12 cellular contexts compared by ENCODE assay signal in genomic region chr22:37559521-37559900, GRCh38. TPM values are rescaled to one million over a fixed set of nuclear protein-coding genes. Genes with fewer than 3 reads are reported as not detected.
DNase-seq lines count a peak whose midpoint lies in the region; ATAC-seq and TF ChIP-seq lines count a peak whose summit lies in the region.
"Had no signal": no experiment of that assay in that cellular context is flagged by ENCODE, and none has a peak within 500 bp of the region (broad histone marks: within the 10 kb centered on the region; RNA-seq: fewer than 3 reads in every experiment).

No MANE protein-coding gene starts in this region.

- DNase-seq in BJ (ENCODE audit: low read depth) (no peak), T-cell (no peak), foreskin fibroblast (no peak), GM03348 (ENCODE audit: low spot score) (no peak), NCI-H1930 (lab: John Stamatoyannopoulos, UW) (no peak)
- DNase-seq in effector memory CD4-positive, alpha-beta T cell = no peak
- DNase-seq: activated CD4-positive, alpha-beta T cell treated with anti-CD3 and anti-CD28 coated beads for 4 hours; DMS79 treated with DMSO at 0.1 percent for 48 hours; NCI-H526 treated with DMSO at 0.1 percent for 48 hours had no signal

- POLR2A ChIA-PET in BJ (lab: Charles Lee) = interaction anchor here (0.6 to 1.0 kb wide), 6 partner anchors 8 to 1278 kb away, joined by 3 to 16 read pairs (median 8); no protein-coding TSS in a partner anchor
- POLR2A ChIA-PET in T-cell (lab: Charles Lee) = no interaction called here

- no peaks in the 10 kb centered on the region for H3K79me2 ChIP-seq in parathyroid adenoma

- H2AFZ ChIP-seq in parathyroid adenoma = peak overlapping the region; percentile 69

- peaks cover 29 to 57% of the 10 kb centered on the region in 2 donors for H3K27me3 Mint-ChIP-seq in T-cell

- H3K9ac ChIP-seq in parathyroid adenoma = no peak overlapping the region

- H3K27ac Mint-ChIP-seq in T-cell = no peak overlapping the region

- H3K36me3 ChIP-seq in BJ (ENCODE audit: control insufficient read depth, insufficient read depth, low read length) (peaks cover 6% of the 10 kb centered on the region; the same call in 1 of the 2 replicates), parathyroid adenoma (ENCODE audit: control insufficient read depth, insufficient read depth, low read length) (no peaks in the 10 kb centered on the region)
- no peaks in the 10 kb centered on the region for H3K36me3 ChIP-seq in effector memory CD4-positive, alpha-beta T cell (ENCODE audit: control insufficient read depth, insufficient read depth, low read length)

- H3K9me3 ChIP-seq in parathyroid adenoma (ENCODE audit: control insufficient read depth, low read length) = no peaks in the 10 kb centered on the region
- H3K9me3 ChIP-seq in effector memory CD4-positive, alpha-beta T cell (ENCODE audit: control insufficient read depth, low read length) = no peaks in the 10 kb centered on the region

- no peaks in the 10 kb centered on the region for H3K36me3 Mint-ChIP-seq in T-cell

- no peaks in the 10 kb centered on the region for H3K9me3 Mint-ChIP-seq in T-cell

- CTCF ChIA-PET in BJ (lab: Yijun Ruan, JAX) (interaction anchor here (1.4 to 22.0 kb wide), 2 partner anchors 7 to 14 kb away, joined by 3 to 551 read pairs; no protein-coding TSS in a partner anchor), T-cell (lab: Charles Lee) (interaction anchor here in 1 of 2 donors (1.0 to 1.1 kb wide), 2 partner anchors 7 to 20 kb away, joined by 3 read pairs; no protein-coding TSS in a partner anchor)

- no peak for TF ChIP-seq CTCF in BJ (IDR thresholded peaks at IDR 0.05; ENCODE audit: insufficient read depth, low read depth, low read length)
- TF ChIP-seq CTCF in foreskin fibroblast (IDR thresholded peaks at IDR 0.05; ENCODE audit: low read depth, low read length) = no peak
- TF ChIP-seq CTCF in parathyroid adenoma (IDR thresholded peaks at IDR 0.05) = no peak

- H3K27me3 ChIP-seq in BJ (ENCODE audit: control insufficient read depth, insufficient read depth, low read length) (no peaks in the 10 kb centered on the region), parathyroid adenoma (ENCODE audit: control insufficient read depth, insufficient read depth, low read length) (no peaks in the 10 kb centered on the region)
- peaks cover 28% of the 10 kb centered on the region for H3K27me3 ChIP-seq in effector memory CD4-positive, alpha-beta T cell (replicated peaks; ENCODE audit: control insufficient read depth, insufficient read depth, low read length, poor library complexity, severe bottlenecking)

- H3K27ac ChIP-seq in parathyroid adenoma = peak overlapping the region; percentile 76
- no peak overlapping the region for H3K27ac ChIP-seq in effector memory CD4-positive, alpha-beta T cell (ENCODE audit: insufficient read depth, low read length, poor library complexity, severe bottlenecking)

- H3K4me3 ChIP-seq in BJ (ENCODE audit: low read depth, low read length) (peak overlapping the region; percentile 83), foreskin fibroblast (ENCODE audit: low read depth in 1 of 2, low read length in 2 of 2) (peak overlapping the region; percentile 48 to 98), parathyroid adenoma (ENCODE audit: low read depth, low read length) (peak overlapping the region; percentile 56)
- no peak overlapping the region for H3K4me3 ChIP-seq in effector memory CD4-positive, alpha-beta T cell (ENCODE audit: insufficient read depth, low read depth, low read length, poor library complexity, severe bottlenecking)

- peaks cover 8% of the 10 kb centered on the region for H3K4me1 ChIP-seq in parathyroid adenoma
- peaks cover 22% of the 10 kb centered on the region for H3K4me1 ChIP-seq in effector memory CD4-positive, alpha-beta T cell (ENCODE audit: control insufficient read depth, insufficient read depth, low read length, poor library complexity, severe bottlenecking)

- peak overlapping the region; percentile 76 for H3K4me2 ChIP-seq in parathyroid adenoma (ENCODE audit: low read length)

- peaks cover 15 to 26% (median 16%) of the 10 kb centered on the region in 3 donors for H3K4me1 Mint-ChIP-seq in T-cell

- peak overlapping the region in 2 of 3 donors; percentile 6 to 65 for H3K4me3 Mint-ChIP-seq in T-cell

- no peak for ATAC-seq in T-cell (replicated peaks in 1 of 4)
- ATAC-seq in GM18498 (IDR thresholded peaks at IDR 0.05; ENCODE audit: unreplicated experiment) = no peak

RNA-seq across cellular contexts. Expression of gene CDC42EP1, which starts 0.8 kb away (rescaled TPM):
- polyA plus RNA-seq in BJ (2011; rRNA removed) = 19.1 and 36.3 TPM in 2 replicates
- polyA minus RNA-seq in BJ (2011; rRNA and poly(A)+ RNA removed) = 17.2 and 25.5 TPM in 2 replicates
- total RNA-seq in T-cell = under 1 TPM in 3 of 5 donors, not detected in 2; 0.47 to 0.73 (median 0.62) TPM

RNA-seq across cellular contexts. Expression of gene LGALS2, which starts 20.4 kb away (rescaled TPM):
- not detected in 2 replicates for polyA plus RNA-seq in BJ (2011; rRNA removed)
- not detected in 2 replicates for polyA minus RNA-seq in BJ (2011; rRNA and poly(A)+ RNA removed)
- 1 to 10 TPM in 1 of 5 donors, under 1 TPM in 1, not detected in 3; 0.63 to 1.4 TPM for total RNA-seq in T-cell
- total RNA-seq: renal cortical epithelial cell had no signal

RNA-seq across cellular contexts. Expression of gene CARD10, which starts 40.3 kb away (rescaled TPM):
- 2.3 and 4.5 TPM in 2 replicates for polyA plus RNA-seq in BJ (2011; rRNA removed)
- 3.6 and 3.9 TPM in 2 replicates for polyA minus RNA-seq in BJ (2011; rRNA and poly(A)+ RNA removed)
- under 1 TPM in 4 of 5 donors, not detected in 1; 0.44 to 0.79 (median 0.52) TPM for total RNA-seq in T-cell

RNA-seq across cellular contexts. Expression of gene GGA1, which starts 49.1 kb away (rescaled TPM):
- 22.5 and 34.6 TPM in 2 replicates for polyA plus RNA-seq in BJ (2011; rRNA removed)
- 16.4 and 26.2 TPM in 2 replicates for polyA minus RNA-seq in BJ (2011; rRNA and poly(A)+ RNA removed)
- 100 to 1,000 TPM in 2 of 5 donors, 10 to 100 TPM in 3; 83.8 to 105 (median 97.7) TPM for total RNA-seq in T-cell
